ENCODE assay signal across 20 cellular contexts in the genomic region with DNA sequence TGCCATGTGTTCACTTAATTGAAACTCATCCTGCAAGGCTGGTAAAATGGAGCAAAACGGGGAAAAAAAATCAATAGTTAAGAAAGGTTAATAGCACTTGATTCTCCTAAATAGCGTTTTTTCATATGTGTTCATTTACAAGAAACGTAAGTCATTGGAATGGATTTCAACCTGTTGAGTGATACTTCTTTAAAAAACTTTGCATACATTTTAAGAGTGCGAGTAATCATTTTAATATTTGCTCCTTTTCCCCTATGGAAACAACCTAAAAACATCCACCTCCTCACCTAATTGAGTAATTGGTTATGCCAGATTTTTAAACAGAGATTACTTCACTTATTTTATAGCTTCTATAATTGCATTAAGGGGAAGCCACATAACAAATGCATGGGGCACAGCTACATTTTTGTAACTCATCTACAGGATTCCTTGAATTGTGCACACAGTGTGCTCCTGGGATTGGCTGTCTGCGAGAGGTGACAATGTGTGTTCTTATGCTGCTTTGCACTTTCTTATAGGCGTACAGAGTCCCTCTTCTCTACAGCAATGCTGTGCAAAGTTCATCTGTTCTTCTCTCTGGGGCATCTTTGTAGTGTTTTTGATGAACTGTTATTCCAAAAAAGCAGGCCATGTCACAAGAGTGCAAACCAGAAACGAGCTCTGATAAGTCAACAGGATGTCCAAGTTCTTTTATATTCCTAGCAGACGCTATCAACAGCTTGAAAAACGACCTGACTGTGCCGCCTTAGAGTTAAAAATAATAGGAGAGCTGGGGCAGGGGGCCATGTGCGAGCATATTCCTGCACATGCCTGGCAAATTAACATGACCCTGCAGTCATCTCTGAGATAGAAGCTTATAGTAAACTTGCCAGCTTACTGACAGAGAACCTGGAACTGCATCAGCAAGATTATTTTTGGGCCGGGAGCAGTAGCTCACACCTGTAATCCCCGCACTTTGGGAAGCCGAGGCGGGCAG.
DNase-seq lines count a peak whose midpoint lies in the region; ATAC-seq, FAIRE-seq and TF ChIP-seq lines count a peak whose summit lies in the region.
"Had no signal": no experiment of that assay in that cellular context is flagged by ENCODE, and none has a peak within 500 bp of the region (broad histone marks: within the 10 kb centered on the region; RNA-seq: fewer than 3 reads in every experiment).

No MANE protein-coding gene starts in this region.

- no peaks in the 10 kb centered on the region for H3K36me3 Mint-ChIP-seq in stimulated activated effector memory CD8-positive, alpha-beta T cell treated with anti-CD3 and anti-CD28 coated beads, Interleukin-12 subunit alpha, Interleukin-12 subunit beta, amount 100 ng/mL, for 72 hours

- H3K4me3 ChIP-seq in HEK293 (ENCODE audit: low read depth, low read length) (no peak overlapping the region), bronchial epithelial cell (ENCODE audit: low read depth, low read length) (no peak overlapping the region), left ventricle myocardium inferior (no peak overlapping the region)
- H3K4me3 ChIP-seq: GM12878, GM23338 had no signal

- H3K27ac ChIP-seq in HEK293 (ENCODE audit: extremely low read depth, low read depth, low read length) (no peak overlapping the region), left ventricle myocardium inferior (replicated peaks) (peak overlapping the region; percentile 68)

- H3K9me3 Mint-ChIP-seq in stimulated activated effector memory CD8-positive, alpha-beta T cell treated with anti-CD3 and anti-CD28 coated beads, Interleukin-12 subunit alpha, Interleukin-12 subunit beta, amount 100 ng/mL, for 72 hours: no peaks in the 10 kb centered on the region
- H3K9me3 Mint-ChIP-seq: CD4-positive, alpha-beta T cell had no signal

- ATAC-seq in sciatic nerve (peak; percentile 48), GM21529 (IDR thresholded peaks at IDR 0.05; ENCODE audit: unreplicated experiment) (no peak)
- no peak for ATAC-seq in stimulated activated effector memory CD8-positive, alpha-beta T cell treated with anti-CD3 and anti-CD28 coated beads, Interleukin-12 subunit alpha, Interleukin-12 subunit beta, amount 100 ng/mL, for 72 hours
- ATAC-seq: GM12878, GM23338, HCT116, SK-N-SH treated with all-trans-retinoic acid at 6 μM for 48 hours had no signal

- POLR2A ChIA-PET in HEK293 (lab: Yijun Ruan, JAX): interaction anchor here (0.7 kb wide), 1 partner anchor 39 kb away, joined by 4 read pairs; no protein-coding TSS in a partner anchor

- no peak for FAIRE-seq in bronchial epithelial cell (lab: Jason Lieb, UNC)
- FAIRE-seq: GM12878 had no signal

- H3K4me1 ChIP-seq in HEK293 (ENCODE audit: control insufficient read depth, insufficient read depth, low read length): no peaks in the 10 kb centered on the region
- H3K4me1 ChIP-seq in left ventricle myocardium inferior: peaks cover 26% of the 10 kb centered on the region

- H3K4me1 Mint-ChIP-seq in stimulated activated effector memory CD8-positive, alpha-beta T cell treated with anti-CD3 and anti-CD28 coated beads, Interleukin-12 subunit alpha, Interleukin-12 subunit beta, amount 100 ng/mL, for 72 hours: no peaks in the 10 kb centered on the region

- TF ChIP-seq CTCF in HEK293 (tag by site-specific recombination; IDR thresholded peaks at IDR 0.05) (no peak), bronchial epithelial cell (IDR thresholded peaks at IDR 0.05; ENCODE audit: insufficient read depth, low read length, severe bottlenecking) (no peak), left ventricle myocardium inferior (IDR thresholded peaks at IDR 0.05; ENCODE audit: borderline replicate concordance) (no peak)

- CTCF ChIA-PET in HEK293 (lab: Yijun Ruan, JAX): interaction anchor here (0.6 to 2.8 kb wide), 5 partner anchors 8 to 266 kb away, joined by 3 to 7 read pairs (median 3); no protein-coding TSS in a partner anchor

- H3K27me3 ChIP-seq in bronchial epithelial cell (ENCODE audit: control insufficient read depth, insufficient read depth, low read length) (no peaks in the 10 kb centered on the region), left ventricle myocardium inferior (ENCODE audit: low read depth) (no peaks in the 10 kb centered on the region)
- H3K27me3 ChIP-seq: BE2C had no signal

- DNase-seq in bronchial epithelial cell (ENCODE audit: low read depth) (peak; percentile 71), left ventricle myocardium inferior (no peak), sciatic nerve (ENCODE audit: low spot score) (no peak), NCI-H2081 (lab: John Stamatoyannopoulos, UW) (no peak)
- DNase-seq in stimulated activated effector memory CD8-positive, alpha-beta T cell treated with anti-CD3 and anti-CD28 coated beads, Interleukin-12 subunit alpha, Interleukin-12 subunit beta, amount 100 ng/mL, for 72 hours (ENCODE audit: low spot score in 2 of 2): no peak
- DNase-seq: BE2C; Calu3; CD4-positive, alpha-beta T cell; DMS79; NCI-H1436; NCI-H2029; NCI-H510A treated with DMSO at 0.1 percent for 48 hours; NCI-H82; SHP77 had no signal

- intact Hi-C loops in left ventricle myocardium inferior (cut with micrococcal nuclease): no loop called here
- intact Hi-C loops in sciatic nerve (cut with DNase I): no loop called here

- H3K9me3 ChIP-seq in HEK293 (ENCODE audit: control insufficient read depth, insufficient read depth, low read depth, low read length) (no peaks in the 10 kb centered on the region), left ventricle myocardium inferior (replicated peaks) (no peaks in the 10 kb centered on the region)
- H3K9me3 ChIP-seq: BE2C had no signal

- no peaks in the 10 kb centered on the region for H3K36me3 ChIP-seq in HEK293 (ENCODE audit: control insufficient read depth in 2 of 2, insufficient read depth in 1 of 2, low read length in 2 of 2)
- H3K36me3 ChIP-seq in bronchial epithelial cell (ENCODE audit: control insufficient read depth, insufficient read depth, low read length): no peaks in the 10 kb centered on the region
- peaks cover 64% of the 10 kb centered on the region for H3K36me3 ChIP-seq in left ventricle myocardium inferior
- H3K36me3 ChIP-seq: BE2C had no signal

- no peak overlapping the region for H3K4me3 Mint-ChIP-seq in stimulated activated effector memory CD8-positive, alpha-beta T cell treated with anti-CD3 and anti-CD28 coated beads, Interleukin-12 subunit alpha, Interleukin-12 subunit beta, amount 100 ng/mL, for 72 hours
- H3K4me3 Mint-ChIP-seq: CD4-positive, alpha-beta T cell; GM23338 had no signal

- H3K27ac Mint-ChIP-seq in stimulated activated effector memory CD8-positive, alpha-beta T cell treated with anti-CD3 and anti-CD28 coated beads, Interleukin-12 subunit alpha, Interleukin-12 subunit beta, amount 100 ng/mL, for 72 hours: no peak overlapping the region
- H3K27ac Mint-ChIP-seq: CD4-positive, alpha-beta T cell; GM23338 had no signal

TF ChIP-seq in HEK293, 187 proteins besides CTCF, POLR2A, EP300 and RAD21:
- TF ChIP-seq SCRT2 (tag by site-specific recombination; IDR thresholded peaks at IDR 0.05): peak; percentile 57
- TF ChIP-seq KLF10 (tag by site-specific recombination; IDR thresholded peaks at IDR 0.05): no peak
- TF ChIP-seq ZNF292 (tag by site-specific recombination; IDR thresholded peaks at IDR 0.05; ENCODE audit: borderline replicate concordance, low read depth): no peak
- TF ChIP-seq ZNF132 (tag by site-specific recombination; IDR thresholded peaks at IDR 0.05; ENCODE audit: borderline replicate concordance): no peak
- TF ChIP-seq ZNF140 (tag by site-specific recombination; IDR thresholded peaks at IDR 0.05): no peak
- no peak for TF ChIP-seq ZNF529 (tag by site-specific recombination; IDR thresholded peaks at IDR 0.05; ENCODE audit: insufficient replicate concordance)
TF ChIP-seq in HEK293: peak in this region for 1.
